10 cellular contexts compared by ENCODE assay signal in genomic region chr1:68010094-68010493, GRCh38. TPM values are rescaled to one million over a fixed set of nuclear protein-coding genes. Genes with fewer than 3 reads are reported as not detected.
A peak's percentile ranks its signal among the peaks of the same experiment; 100 is the strongest.
DNase-seq lines count a peak whose midpoint lies in the region; ATAC-seq and TF ChIP-seq lines count a peak whose summit lies in the region.
"Had no signal": no experiment of that assay in that cellular context is flagged by ENCODE, and none has a peak within 500 bp of the region (broad histone marks: within the 10 kb centered on the region; RNA-seq: fewer than 3 reads in every experiment).

No MANE protein-coding gene starts in this region.

- POLR2A ChIA-PET in PC-3 (lab: Charles Lee; ENCODE audit: unreplicated experiment), result no interaction called here

- TF ChIP-seq CTCF in PC-3 (conservative IDR thresholded peaks at IDR 0.05; ENCODE audit: low read depth, low read length), result peak; percentile 73
- peak in 3 of 6 experiments; percentile 45 to 46 (median 45) for TF ChIP-seq CTCF in Peyer's patch (IDR thresholded peaks at IDR 0.05)

- H3K4me3 ChIP-seq in PC-3 (ENCODE audit: low read length) (no peak overlapping the region), Peyer's patch (no peak overlapping the region)
- H3K4me3 ChIP-seq: dorsolateral prefrontal cortex had no signal

- H2AFZ ChIP-seq in PC-3 (ENCODE audit: low read length), result no peak overlapping the region

- CTCF ChIA-PET in PC-3 (lab: Charles Lee), result interaction anchor here (0.6 to 1.3 kb wide), 4 partner anchors 31 to 244 kb away, joined by 3 to 7 read pairs (median 4); no protein-coding TSS in a partner anchor

- intact Hi-C loops in PC-3 (cut with micrococcal nuclease), result loop anchor here (1.0 to 2.0 kb wide), 3 partner anchors 101 to 244 kb away; no protein-coding TSS in a partner anchor

- DNase-seq in NCI-H510A treated with DMSO at 0.1 percent for 48 hours (lab: John Stamatoyannopoulos, UW) (peak; percentile 3), NCI-H510A (lab: John Stamatoyannopoulos, UW) (no peak), PC-3 (peak; percentile 53), fibroblast of peridontal ligament (ENCODE audit: extremely low read depth) (peak; percentile 46), smooth muscle cell of the brain vasculature (ENCODE audit: low read depth, low spot score) (peak; percentile 4), Peyer's patch (no peak)
- DNase-seq: BE2C, dorsolateral prefrontal cortex had no signal

- H3K27ac ChIP-seq in PC-3 (ENCODE audit: low read length) (no peak overlapping the region), Peyer's patch (no peak overlapping the region)
- H3K27ac ChIP-seq: dorsolateral prefrontal cortex had no signal

- H3K4me2 ChIP-seq in PC-3 (ENCODE audit: low read length), result no peak overlapping the region

- H3K9me3 ChIP-seq in PC-3 (ENCODE audit: low read length) (no peaks in the 10 kb centered on the region), Peyer's patch (no peaks in the 10 kb centered on the region)
- H3K9me3 ChIP-seq: BE2C had no signal

- H4K20me1 ChIP-seq in PC-3 (ENCODE audit: low read length), result no peaks in the 10 kb centered on the region

- no peaks in the 10 kb centered on the region for H3K9me2 ChIP-seq in PC-3 (replicated peaks; ENCODE audit: low read length)

- no peaks in the 10 kb centered on the region for H3K36me3 ChIP-seq in PC-3 (ENCODE audit: low read depth, low read length)
- H3K36me3 ChIP-seq in Peyer's patch, result no peaks in the 10 kb centered on the region
- H3K36me3 ChIP-seq: BE2C had no signal

- no TSS peak for BruUV-seq in PC-3 (replicated peaks; lab: Mats Ljungman, UMichigan)

- H3K27me3 ChIP-seq in PC-3 (ENCODE audit: low read length) (no peaks in the 10 kb centered on the region), Peyer's patch (no peaks in the 10 kb centered on the region)
- H3K27me3 ChIP-seq: BE2C, dorsolateral prefrontal cortex had no signal

- no peaks in the 10 kb centered on the region for H3F3A ChIP-seq in PC-3 (ENCODE audit: low read length, unreplicated experiment)

- ATAC-seq in PC-3, result peak; percentile 82
- no peak for ATAC-seq in HG02759 (IDR thresholded peaks at IDR 0.05; ENCODE audit: unreplicated experiment)
- ATAC-seq in GM18502 (IDR thresholded peaks at IDR 0.05; ENCODE audit: poor library complexity, unreplicated experiment), result no peak

- H3K9ac ChIP-seq in PC-3 (ENCODE audit: low read length), result no peak overlapping the region

- no peaks in the 10 kb centered on the region for H3K79me2 ChIP-seq in PC-3 (ENCODE audit: low read length)

- H3K4me1 ChIP-seq in PC-3 (ENCODE audit: insufficient read depth, low read length) (no peaks in the 10 kb centered on the region), Peyer's patch (no peaks in the 10 kb centered on the region)
- H3K4me1 ChIP-seq: BE2C had no signal

- no peak for TF ChIP-seq POLR2A in Peyer's patch (IDR thresholded peaks at IDR 0.05)

RNA-seq across cellular contexts. Expression of gene DIRAS3, which starts 40.3 kb away (rescaled TPM):
- total RNA-seq in PC-3 (2014; rRNA removed) (not detected in 2 replicates), Peyer's patch (1 to 10 TPM in 3 of 4 donors, not detected in 1; 1.1 to 1.6 (median 1.1) TPM)

Comparison
In these comparisons a context has a peak if more than half of its experiments do, and no peak if none do; other contexts are left out.
1. DNase-seq: peak in NCI-H510A treated with DMSO at 0.1 percent for 48 hours (single experiment), PC-3 (single experiment), fibroblast of peridontal ligament (single experiment) and smooth muscle cell of the brain vasculature (single experiment); none in NCI-H510A (single experiment) and Peyer's patch (0 of 3).